15 cellular contexts compared by ENCODE assay signal in the genomic region with DNA sequence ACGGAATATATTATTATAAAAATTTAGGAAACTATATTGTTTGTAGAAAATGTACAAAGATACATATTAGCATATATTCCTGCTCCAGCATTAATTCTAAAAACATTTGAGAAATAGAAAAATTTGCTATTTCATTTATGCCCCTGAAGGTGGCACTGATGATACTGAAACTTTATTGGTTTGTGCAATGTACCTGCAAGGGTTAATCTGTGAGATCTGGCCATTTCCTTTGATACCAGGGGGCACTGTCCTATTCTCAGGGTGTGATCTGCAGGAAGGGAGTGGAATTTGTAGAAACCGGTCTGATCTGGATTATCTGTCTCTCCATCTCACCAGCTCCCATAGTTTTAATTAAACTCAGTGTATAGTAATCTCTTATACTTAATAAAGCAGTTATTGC.
DNase-seq lines count a peak whose midpoint lies in the region; ATAC-seq and TF ChIP-seq lines count a peak whose summit lies in the region.
"Had no signal": no experiment of that assay in that cellular context is flagged by ENCODE, and none has a peak within 500 bp of the region (broad histone marks: within the 10 kb centered on the region; RNA-seq: fewer than 3 reads in every experiment).

No MANE protein-coding gene starts in this region.

- H2AFZ ChIP-seq in Loucy (ENCODE audit: low read length), result no peak overlapping the region

- in situ Hi-C loops in brain microvascular endothelial cell (cut with HindIII; ENCODE audit: low pct_ligation_motif_present, low sequenced_read_pairs) (loop anchor here (25.0 kb wide), 1 partner anchor 765 kb away; a partner anchor contains a TSS), G401 (cut with HindIII; ENCODE audit: low sequenced_read_pairs) (no loop called here)

- 49 to 52% methylated on average over 2 of the region's 2 CpGs for WGBS in gastroesophageal sphincter (ENCODE audit: low coverage in 1 of 2), 2 donors

- TF ChIP-seq POLR2A in gastroesophageal sphincter (IDR thresholded peaks at IDR 0.05), result no peak

- no peak overlapping the region for H3K9ac ChIP-seq in Loucy (ENCODE audit: low read depth, low read length, poor library complexity, severe bottlenecking)

- ATAC-seq in gastroesophageal sphincter, result no peak

- no peaks in the 10 kb centered on the region for H3K36me3 ChIP-seq in Loucy (ENCODE audit: insufficient read depth, low read length)
- H3K36me3 ChIP-seq in brain microvascular endothelial cell (replicated peaks), result no peaks in the 10 kb centered on the region
- H3K36me3 ChIP-seq in gastroesophageal sphincter, result no peaks in the 10 kb centered on the region
- H3K36me3 ChIP-seq: pancreas, thoracic aorta had no signal

- no peak for DNase-seq in AG09309 (ENCODE audit: low read depth)
- DNase-seq in brain microvascular endothelial cell, result peak; percentile 39
- DNase-seq in left kidney (ENCODE audit: low read depth, low spot score), result peak; percentile 16
- DNase-seq in G401 (ENCODE audit: low spot score), result no peak
- no peak for DNase-seq in ureter (ENCODE audit: low spot score)
- DNase-seq in NCI-H1105 (lab: John Stamatoyannopoulos, UW), result no peak
- DNase-seq: activated CD4-positive, CD25-positive, alpha-beta regulatory T cell; activated effector memory CD4-positive, alpha-beta T cell treated with anti-CD3 and anti-CD28 coated beads, Interleukin-2, amount 50 U/mL, for 16 hours; C1 segment of cervical spinal cord; NCI-H146; pancreas had no signal

- H3F3A ChIP-seq in Loucy (ENCODE audit: low read depth), result no peaks in the 10 kb centered on the region

- no peaks in the 10 kb centered on the region for H3K27me3 ChIP-seq in Loucy (ENCODE audit: insufficient read depth, low read length, poor library complexity, severe bottlenecking)
- no peaks in the 10 kb centered on the region for H3K27me3 ChIP-seq in brain microvascular endothelial cell (replicated peaks)
- no peaks in the 10 kb centered on the region for H3K27me3 ChIP-seq in gastroesophageal sphincter
- H3K27me3 ChIP-seq: pancreas had no signal

- peak; percentile 3 for TF ChIP-seq CTCF in AG09309 (IDR thresholded peaks at IDR 0.05; ENCODE audit: control insufficient read depth, insufficient read depth, low read depth, low read length, missing control alignments)
- TF ChIP-seq CTCF in Loucy (conservative IDR thresholded peaks at IDR 0.05; ENCODE audit: low read length), result 0 out of 2 replicates have a peak, but pooled peaks have one; percentile 11
- TF ChIP-seq CTCF in brain microvascular endothelial cell (IDR thresholded peaks at IDR 0.05; ENCODE audit: low read depth, low read length, missing control alignments), result peak; percentile 48
- no peak for TF ChIP-seq CTCF in gastroesophageal sphincter (IDR thresholded peaks at IDR 0.05)

- H3K9me3 ChIP-seq in Loucy (ENCODE audit: insufficient read depth, low read depth, low read length), result no peaks in the 10 kb centered on the region
- no peaks in the 10 kb centered on the region for H3K9me3 ChIP-seq in gastroesophageal sphincter
- H3K9me3 ChIP-seq: pancreas, thoracic aorta had no signal

- no peak overlapping the region for H3K4me3 ChIP-seq in AG09309 (ENCODE audit: control insufficient read depth, low read depth, low read length)
- no peak overlapping the region for H3K4me3 ChIP-seq in Loucy (ENCODE audit: low read length, poor library complexity, severe bottlenecking)
- no peak overlapping the region for H3K4me3 ChIP-seq in brain microvascular endothelial cell (ENCODE audit: low read depth, low read length)
- H3K4me3 ChIP-seq in gastroesophageal sphincter, result no peak overlapping the region
- H3K4me3 ChIP-seq: pancreas, thoracic aorta had no signal

- no peaks in the 10 kb centered on the region for H3K9me2 ChIP-seq in Loucy (replicated peaks; ENCODE audit: low read depth, low read length)

- H3K4me2 ChIP-seq in Loucy (ENCODE audit: low read depth, low read length, poor library complexity, severe bottlenecking), result no peak overlapping the region

- no peak overlapping the region for H3K27ac ChIP-seq in brain microvascular endothelial cell
- no peak overlapping the region for H3K27ac ChIP-seq in gastroesophageal sphincter
- H3K27ac ChIP-seq: HL-60, pancreas, thoracic aorta had no signal

- no peak for TF ChIP-seq EP300 in gastroesophageal sphincter (IDR thresholded peaks at IDR 0.05)

- H3K4me1 ChIP-seq in Loucy (ENCODE audit: insufficient read depth, low read length, poor library complexity, severe bottlenecking) (no peaks in the 10 kb centered on the region), gastroesophageal sphincter (no peaks in the 10 kb centered on the region)
- H3K4me1 ChIP-seq: pancreas had no signal

- H3K79me2 ChIP-seq in Loucy (ENCODE audit: insufficient read depth, low read length), result no peaks in the 10 kb centered on the region

- H4K20me1 ChIP-seq in Loucy (ENCODE audit: insufficient read depth, low read length, poor library complexity, severe bottlenecking), result no peaks in the 10 kb centered on the region

Comparison
In these comparisons a context has a peak if more than half of its experiments do, and no peak if none do; other contexts are left out.
1. DNase-seq: peak in brain microvascular endothelial cell (single experiment) and left kidney (single experiment); none in AG09309 (single experiment), G401 (single experiment), ureter (single experiment) and NCI-H1105 (single experiment).
2. CTCF ChIP-seq: peak in AG09309 (single experiment), Loucy (single experiment) and brain microvascular endothelial cell (single experiment); none in gastroesophageal sphincter (0 of 4).